In genomic region chr10:85791846-85792532, GRCh38 we compare ENCODE assay signal across 13 cellular contexts.
DNase-seq lines count a peak whose midpoint lies in the region; ATAC-seq, FAIRE-seq and TF ChIP-seq lines count a peak whose summit lies in the region.
"Had no signal": no experiment of that assay in that cellular context is flagged by ENCODE, and none has a peak within 500 bp of the region (broad histone marks: within the 10 kb centered on the region; RNA-seq: fewer than 3 reads in every experiment).

No MANE protein-coding gene starts in this region.

- WGBS in aorta, 2 donors: 60 to 65% methylated on average over 5 of the region's 5 CpGs

- no peak overlapping the region for H3K9ac ChIP-seq in SU-DHL-6 (ENCODE audit: low read length)
- H3K9ac ChIP-seq in keratinocyte (ENCODE audit: control insufficient read depth, extremely low read depth, insufficient read depth, low read length): no peak overlapping the region

- no peak for DNase-seq in stimulated activated naive CD8-positive, alpha-beta T cell treated with anti-CD3 and anti-CD28 coated beads, Interleukin-15, amount 100 ng/mL, for 72 hours
- DNase-seq in stimulated activated naive CD8-positive, alpha-beta T cell treated with anti-CD3 and anti-CD28 coated beads, Interleukin-15, Interleukin-2, amounts not matched to agents 100 U/mL and 50 U/mL, for 24 hours: no peak
- DNase-seq in keratinocyte (ENCODE audit: low read depth, low spot score) (no peak), aorta (no peak), NCI-H446 treated with DMSO at 0.1 percent for 48 hours (lab: John Stamatoyannopoulos, UW) (no peak)
- no peak for DNase-seq in activated CD4-positive, CD25-positive, alpha-beta regulatory T cell (lab: John Stamatoyannopoulos, UW)
- DNase-seq: activated CD4-positive, alpha-beta T cell treated with anti-CD3 and anti-CD28 coated beads, Interleukin-2, amount 50 U/mL, for 48 hours; activated naive CD8-positive, alpha-beta T cell treated with anti-CD3 and anti-CD28 coated beads, Interleukin-2, amount 10 ng/mL, durations not matched to agents 7 days and 5 days; CD4-positive, alpha-beta T cell; NCI-H1105 treated with DMSO at 0.1 percent for 48 hours had no signal

- intact Hi-C loops in aorta (cut with DNase I): no loop called here

- no peak overlapping the region for H3K4me3 Mint-ChIP-seq in stimulated activated naive CD8-positive, alpha-beta T cell treated with anti-CD3 and anti-CD28 coated beads, Interleukin-15, amount 100 ng/mL, for 72 hours
- H3K4me3 Mint-ChIP-seq: activated naive CD8-positive, alpha-beta T cell treated with anti-CD3 and anti-CD28 coated beads, Interleukin-2, amount 10 ng/mL, durations not matched to agents 7 days and 5 days; CD4-positive, alpha-beta T cell had no signal

- H2AFZ ChIP-seq in SU-DHL-6 (ENCODE audit: low read depth, low read length, severe bottlenecking) (no peak overlapping the region), keratinocyte (ENCODE audit: control insufficient read depth, low read length) (no peak overlapping the region)

- dilution Hi-C loops in keratinocyte (cut with MboI; ENCODE audit: extremely low pct_ligation_motif_present, low sequenced_read_pairs): no loop called here

- no peaks in the 10 kb centered on the region for H3K9me3 Mint-ChIP-seq in stimulated activated naive CD8-positive, alpha-beta T cell treated with anti-CD3 and anti-CD28 coated beads, Interleukin-15, amount 100 ng/mL, for 72 hours
- H3K9me3 Mint-ChIP-seq: activated naive CD8-positive, alpha-beta T cell treated with anti-CD3 and anti-CD28 coated beads, Interleukin-2, amount 10 ng/mL, durations not matched to agents 7 days and 5 days; CD4-positive, alpha-beta T cell had no signal

- H3K36me3 ChIP-seq in SU-DHL-6 (ENCODE audit: low read length) (no peaks in the 10 kb centered on the region), keratinocyte (ENCODE audit: control insufficient read depth in 2 of 2, extremely low read depth in 1 of 2, insufficient read depth in 2 of 2, low read length in 2 of 2) (no peaks in the 10 kb centered on the region), aorta (ENCODE audit: control insufficient read depth in 1 of 2, insufficient read depth in 2 of 2, low read length in 1 of 2) (no peaks in the 10 kb centered on the region)

- FAIRE-seq in keratinocyte (lab: Jason Lieb, UNC): no peak

- H3K79me2 ChIP-seq in SU-DHL-6 (ENCODE audit: insufficient read depth, low read length) (no peaks in the 10 kb centered on the region), keratinocyte (ENCODE audit: control insufficient read depth, insufficient read depth, low read length) (no peaks in the 10 kb centered on the region)

- no peaks in the 10 kb centered on the region for H3K9me2 ChIP-seq in SU-DHL-6 (replicated peaks; ENCODE audit: insufficient read depth, low read length)

- H3F3A ChIP-seq in SU-DHL-6 (ENCODE audit: insufficient read depth): no peaks in the 10 kb centered on the region

- H3K27me3 ChIP-seq in SU-DHL-6 (ENCODE audit: low read length) (no peaks in the 10 kb centered on the region), keratinocyte (ENCODE audit: control insufficient read depth, extremely low read depth, insufficient read depth, low read length) (no peaks in the 10 kb centered on the region), aorta (ENCODE audit: control insufficient read depth in 1 of 2, insufficient read depth in 2 of 2, low read length in 1 of 2) (no peaks in the 10 kb centered on the region)

- no peak for ATAC-seq in stimulated activated naive CD8-positive, alpha-beta T cell treated with anti-CD3 and anti-CD28 coated beads, Interleukin-15, amount 100 ng/mL, for 72 hours
- no peak for ATAC-seq in stimulated activated naive CD8-positive, alpha-beta T cell treated with anti-CD3 and anti-CD28 coated beads, Interleukin-15, Interleukin-2, amounts not matched to agents 100 U/mL and 50 U/mL, for 24 hours
- ATAC-seq in aorta (ENCODE audit: low FRiP score) (peak; percentile 3), HG02642 (IDR thresholded peaks at IDR 0.05; ENCODE audit: poor library complexity, unreplicated experiment) (no peak)

- H3K4me3 ChIP-seq in SU-DHL-6 (ENCODE audit: insufficient read depth, low read length, poor library complexity, severe bottlenecking) (no peak overlapping the region), keratinocyte (ENCODE audit: control insufficient read depth in 2 of 3, extremely low read depth in 1 of 3, insufficient read depth in 2 of 3, low read depth in 1 of 3, low read length in 3 of 3) (no peak overlapping the region), aorta (ENCODE audit: low read length in 2 of 2) (no peak overlapping the region)
- H3K4me3 ChIP-seq: lung had no signal

- no peak overlapping the region for H3K4me2 ChIP-seq in SU-DHL-6 (ENCODE audit: low read depth, low read length, poor library complexity, severe bottlenecking)
- no peak overlapping the region for H3K4me2 ChIP-seq in keratinocyte (ENCODE audit: control insufficient read depth, extremely low read depth, insufficient read depth, low read depth, low read length)

- TF ChIP-seq CTCF in SU-DHL-6 (IDR thresholded peaks at IDR 0.05; ENCODE audit: insufficient read depth, low read length, poor library complexity, severe bottlenecking): peak; percentile 28
- peak in 2 of 3 experiments; percentile 23 to 26 for TF ChIP-seq CTCF in keratinocyte (optimal IDR thresholded peaks at IDR 0.05 in 1 of 3, IDR thresholded peaks at IDR 0.05 in 1 of 3, conservative IDR thresholded peaks at IDR 0.05 in 1 of 3; ENCODE audit: extremely low read depth in 1 of 3, insufficient read depth in 2 of 3, low read length in 3 of 3)

- H4K20me1 ChIP-seq in SU-DHL-6 (ENCODE audit: low read depth, low read length) (no peaks in the 10 kb centered on the region), keratinocyte (ENCODE audit: control insufficient read depth, extremely low read depth, insufficient read depth, low read length) (no peaks in the 10 kb centered on the region)

- no peaks in the 10 kb centered on the region for H3K4me1 Mint-ChIP-seq in stimulated activated naive CD8-positive, alpha-beta T cell treated with anti-CD3 and anti-CD28 coated beads, Interleukin-15, amount 100 ng/mL, for 72 hours
- H3K4me1 Mint-ChIP-seq: activated naive CD8-positive, alpha-beta T cell treated with anti-CD3 and anti-CD28 coated beads, Interleukin-2, amount 10 ng/mL, durations not matched to agents 7 days and 5 days had no signal

- H3K4me1 ChIP-seq in keratinocyte (ENCODE audit: control insufficient read depth, extremely low read depth, insufficient read depth, low read length) (no peaks in the 10 kb centered on the region), aorta (ENCODE audit: control insufficient read depth in 1 of 2, insufficient read depth in 2 of 2, low read length in 2 of 2) (no peaks in the 10 kb centered on the region)

- H3K9me3 ChIP-seq in SU-DHL-6 (ENCODE audit: insufficient read depth, low read length) (no peaks in the 10 kb centered on the region), keratinocyte (ENCODE audit: control insufficient read depth, low read depth, low read length) (no peaks in the 10 kb centered on the region), aorta (ENCODE audit: control insufficient read depth, low read length) (no peaks in the 10 kb centered on the region)

- no peaks in the 10 kb centered on the region for H3K9me1 ChIP-seq in keratinocyte (ENCODE audit: control insufficient read depth, extremely low read depth, insufficient read depth, low read length)

- H3K27me3 Mint-ChIP-seq in stimulated activated naive CD8-positive, alpha-beta T cell treated with anti-CD3 and anti-CD28 coated beads, Interleukin-15, amount 100 ng/mL, for 72 hours: peaks cover 6% of the 10 kb centered on the region
- H3K27me3 Mint-ChIP-seq: activated naive CD8-positive, alpha-beta T cell treated with anti-CD3 and anti-CD28 coated beads, Interleukin-2, amount 10 ng/mL, durations not matched to agents 7 days and 5 days had no signal

- H3K27ac ChIP-seq in SU-DHL-6 (ENCODE audit: low read depth, low read length): no peak overlapping the region
- H3K27ac ChIP-seq in keratinocyte (ENCODE audit: control insufficient read depth, insufficient read depth, low read length): no peak overlapping the region
- no peak overlapping the region for H3K27ac ChIP-seq in aorta (ENCODE audit: low read depth in 1 of 2, low read length in 2 of 2)

- peak overlapping the region; percentile 50 to 55 for H3K27ac Mint-ChIP-seq in stimulated activated naive CD8-positive, alpha-beta T cell treated with anti-CD3 and anti-CD28 coated beads, Interleukin-15, amount 100 ng/mL, for 72 hours
- H3K27ac Mint-ChIP-seq: activated naive CD8-positive, alpha-beta T cell treated with anti-CD3 and anti-CD28 coated beads, Interleukin-2, amount 10 ng/mL, durations not matched to agents 7 days and 5 days; CD4-positive, alpha-beta T cell had no signal
